1 cellular context compared by ENCODE assay signal in genomic region chr10:90437452-90437851, GRCh38.
TF ChIP-seq lines count a peak whose summit lies in the region.

No MANE protein-coding gene starts in this region.

TF ChIP-seq in SK-N-SH, 30 proteins besides CTCF, POLR2A, EP300 and RAD21 (continued from another document):
- no peak for TF ChIP-seq MXI1 (IDR thresholded peaks at IDR 0.05; ENCODE audit: low read depth, low read length)
- TF ChIP-seq RXRA (IDR thresholded peaks at IDR 0.05; ENCODE audit: borderline replicate concordance, low read depth) = no peak
- TF ChIP-seq TAF1 (IDR thresholded peaks at IDR 0.05; ENCODE audit: borderline replicate concordance, low read depth, low read length) = no peak
- no peak for TF ChIP-seq PBX3 (IDR thresholded peaks at IDR 0.05)
- TF ChIP-seq ELF1 (IDR thresholded peaks at IDR 0.05) = no peak
- no peak for TF ChIP-seq IRF3 (IDR thresholded peaks at IDR 0.05; ENCODE audit: low read depth, low read length)
- TF ChIP-seq YY1 (IDR thresholded peaks at IDR 0.05; ENCODE audit: low read depth) = no peak
- no peak for TF ChIP-seq RCOR1 (IDR thresholded peaks at IDR 0.05; ENCODE audit: low read length)
- TF ChIP-seq ZBTB33 (IDR thresholded peaks at IDR 0.05; ENCODE audit: borderline replicate concordance, low read depth) = no peak
- no peak for TF ChIP-seq CHD2 (IDR thresholded peaks at IDR 0.05; ENCODE audit: low read length, partially characterized antibody)
